ENCODE assay signal across 8 cellular contexts in the genomic region with DNA sequence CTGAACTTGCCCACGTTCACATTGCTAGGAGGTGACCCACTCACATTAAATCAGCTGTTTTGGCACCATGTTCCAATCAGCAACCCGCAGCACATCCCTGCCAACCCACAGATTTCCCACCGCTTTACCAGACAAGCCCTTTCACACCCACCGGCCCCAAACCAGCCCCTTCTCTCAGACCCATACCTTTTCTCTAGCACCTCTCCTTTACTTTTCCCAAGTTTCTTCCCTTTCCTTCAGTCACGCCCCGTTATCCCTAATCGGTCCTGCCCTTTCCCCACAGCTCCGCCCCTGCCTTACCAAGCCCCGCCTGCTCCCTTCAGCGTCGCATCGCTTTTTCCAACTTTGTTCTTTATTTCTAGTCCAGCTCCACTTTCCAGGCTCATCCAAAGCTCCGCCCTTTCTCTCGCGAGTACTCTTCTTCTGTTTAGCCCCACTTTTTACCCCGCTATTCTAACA. TPM values are rescaled to one million over a fixed set of nuclear protein-coding genes. Genes with fewer than 3 reads are reported as not detected.
DNase-seq lines count a peak whose midpoint lies in the region; ATAC-seq and TF ChIP-seq lines count a peak whose summit lies in the region.

No MANE protein-coding gene starts in this region.

- peaks cover 11% of the 10 kb centered on the region for H3K36me3 ChIP-seq in muscle layer of colon (ENCODE audit: insufficient read depth, low read length)

- H3K36me3 Mint-ChIP-seq in activated naive CD4-positive, alpha-beta T cell treated with anti-CD3 and anti-CD28 coated beads, Interleukin-2, amount 10 ng/mL, durations not matched to agents 7 days and 5 days: peaks cover 24% of the 10 kb centered on the region

- peak overlapping the region in 53 of 59 donors; percentile 48 to 99 (median 95) for H3K27ac ChIP-seq in dorsolateral prefrontal cortex
- H3K27ac ChIP-seq in muscle layer of colon (ENCODE audit: low read depth, low read length): peak overlapping the region; percentile 55

- peak; percentile 47 for ATAC-seq in HG02798 (IDR thresholded peaks at IDR 0.05; ENCODE audit: poor library complexity, unreplicated experiment)

- TF ChIP-seq CTCF in dorsolateral prefrontal cortex (IDR thresholded peaks at IDR 0.05 in 54 of 56, conservative IDR thresholded peaks at IDR 0.05 in 2 of 56; ENCODE audit: low read depth in 1 of 56, partially characterized antibody in 56 of 56): peak in 8 of 56 donors; percentile 2 to 20 (median 5)

- H3K9me3 Mint-ChIP-seq in activated naive CD4-positive, alpha-beta T cell treated with anti-CD3 and anti-CD28 coated beads, Interleukin-2, amount 10 ng/mL, durations not matched to agents 7 days and 5 days: no peaks in the 10 kb centered on the region

- H3K9me3 ChIP-seq in muscle layer of colon (ENCODE audit: low read length): no peaks in the 10 kb centered on the region

- peaks cover 22% of the 10 kb centered on the region for H3K4me1 ChIP-seq in muscle layer of colon (ENCODE audit: insufficient read depth, low read length)

- peak overlapping the region; percentile 84 for H3K4me3 Mint-ChIP-seq in activated naive CD4-positive, alpha-beta T cell treated with anti-CD3 and anti-CD28 coated beads, Interleukin-2, amount 10 ng/mL, durations not matched to agents 7 days and 5 days

- H3K4me3 ChIP-seq in dorsolateral prefrontal cortex (peak overlapping the region; percentile 31 to 100 (median 97)), muscle layer of colon (ENCODE audit: low read depth in 1 of 2, low read length in 2 of 2) (peak overlapping the region; percentile 62 to 68)

- CTCF ChIA-PET in activated naive CD4-positive, alpha-beta T cell treated with anti-CD3 and anti-CD28 coated beads, Interleukin-2, amount 10 ng/mL, durations not matched to agents 7 days and 5 days (lab: Charles Lee): interaction anchor here (1.0 to 2.1 kb wide), 4 partner anchors 16 to 227 kb away, joined by 3 to 7 read pairs (median 6); no protein-coding TSS in a partner anchor

- intact Hi-C loops in dorsolateral prefrontal cortex (cut with DNase I): loop anchor here (1.0 to 10.0 kb wide), 5 partner anchors 19 to 226 kb away; a partner anchor contains a TSS

- DNase-seq in activated naive CD4-positive, alpha-beta T cell treated with anti-CD3 and anti-CD28 coated beads, Interleukin-2, amount 10 ng/mL, durations not matched to agents 7 days and 5 days: no peak
- no peak for DNase-seq in activated naive CD4-positive, alpha-beta T cell treated with anti-CD3 and anti-CD28 coated beads, Interleukin-2, amount 50 U/mL, for 16 hours
- DNase-seq in NCI-H510A treated with DMSO at 0.1 percent for 48 hours (lab: John Stamatoyannopoulos, UW) (peak; percentile 62), dorsolateral prefrontal cortex (no peak), NCI-H128 (lab: John Stamatoyannopoulos, UW; ENCODE audit: unreplicated experiment) (no peak), H4 (ENCODE audit: low spot score) (no peak)

- peaks cover 66% of the 10 kb centered on the region for H3K4me1 Mint-ChIP-seq in activated naive CD4-positive, alpha-beta T cell treated with anti-CD3 and anti-CD28 coated beads, Interleukin-2, amount 10 ng/mL, durations not matched to agents 7 days and 5 days

- peak overlapping the region; percentile 42 for H3K9ac ChIP-seq in muscle layer of colon (ENCODE audit: low read length)

- H3K27ac Mint-ChIP-seq in activated naive CD4-positive, alpha-beta T cell treated with anti-CD3 and anti-CD28 coated beads, Interleukin-2, amount 10 ng/mL, durations not matched to agents 7 days and 5 days: peak overlapping the region; percentile 95

- H3K27me3 Mint-ChIP-seq in activated naive CD4-positive, alpha-beta T cell treated with anti-CD3 and anti-CD28 coated beads, Interleukin-2, amount 10 ng/mL, durations not matched to agents 7 days and 5 days: peaks cover 17% of the 10 kb centered on the region

- H3K27me3 ChIP-seq in dorsolateral prefrontal cortex (no peaks in the 10 kb centered on the region), muscle layer of colon (ENCODE audit: control insufficient read depth in 1 of 2, insufficient read depth in 2 of 2, low read length in 2 of 2) (no peaks in the 10 kb centered on the region)

RNA-seq across cellular contexts. Expression of a gene that starts 0.8 kb away (rescaled TPM):
- 10 to 100 TPM; 10.7 to 25.9 (median 16.3) TPM for total RNA-seq in dorsolateral prefrontal cortex
- 10.1 and 10.6 TPM in 2 replicates for total RNA-seq in H4 (2014; rRNA removed; shearing (Covaris generic))

RNA-seq across cellular contexts. Expression of a gene that starts 19.0 kb away (rescaled TPM):
- 10 to 100 TPM; 18.6 to 54.6 (median 30.3) TPM for total RNA-seq in dorsolateral prefrontal cortex
- total RNA-seq in H4 (2014; rRNA removed; shearing (Covaris generic)): 12.9 and 13.0 TPM in 2 replicates

RNA-seq across cellular contexts. Expression of a gene that starts 27.1 kb away (rescaled TPM):
- total RNA-seq in dorsolateral prefrontal cortex: 10 to 100 TPM in 118 of 120 experiments, 1 to 10 TPM in 2; 9.3 to 46.6 (median 24.9) TPM
- total RNA-seq in H4 (2014; rRNA removed; shearing (Covaris generic)): 0.31 TPM in 1 of 2 replicates, not detected in the other

RNA-seq across cellular contexts. Expression of a gene that starts 39.0 kb away (rescaled TPM):
- 10 to 100 TPM; 23.2 to 90.8 (median 62.7) TPM for total RNA-seq in dorsolateral prefrontal cortex
- total RNA-seq in H4 (2014; rRNA removed; shearing (Covaris generic)): 4.9 and 16.6 TPM in 2 replicates
